11 cellular contexts compared by ENCODE assay signal in genomic region chr1:66337249-66337648, GRCh38.
A peak's percentile ranks its signal among the peaks of the same experiment; 100 is the strongest.
DNase-seq lines count a peak whose midpoint lies in the region; ATAC-seq lines count a peak whose summit lies in the region.
"Had no signal": no experiment of that assay in that cellular context is flagged by ENCODE, and none has a peak within 500 bp of the region (broad histone marks: within the 10 kb centered on the region; RNA-seq: fewer than 3 reads in every experiment).

No MANE protein-coding gene starts in this region.

- H3K27ac Mint-ChIP-seq in activated CD4-positive, alpha-beta T cell treated with anti-CD3 and anti-CD28 coated beads, Interleukin-2, amount 10 ng/mL, durations not matched to agents 7 days and 5 days = peak overlapping the region; percentile 98
- peak overlapping the region; percentile 98 for H3K27ac Mint-ChIP-seq in activated T-helper 1 cell treated with anti-CD3 and anti-CD28 coated beads, Interleukin-12 subunit alpha, Interleukin-12 subunit beta, Interleukin-2, Interleukin-4 antibody, amounts not matched to agents 30 ng/mL and 10 ng/mL and 1 ng/mL, durations not matched to agents 14 hours and 24 hours and 36 hours
- peak overlapping the region; percentile 41 to 99 (median 92) for H3K27ac Mint-ChIP-seq in immature natural killer cell

- H3K36me3 ChIP-seq in subcutaneous abdominal adipose tissue (ENCODE audit: control insufficient read depth in 5 of 5, insufficient read depth in 5 of 5, low read length in 5 of 5) (no peaks in the 10 kb centered on the region), SJCRH30 (no peaks in the 10 kb centered on the region)

- H3K27me3 ChIP-seq in subcutaneous abdominal adipose tissue (ENCODE audit: control insufficient read depth in 5 of 5, insufficient read depth in 4 of 5, low read length in 5 of 5) (peaks cover 0 to 4% (median 0%) of the 10 kb centered on the region in 5 donors), SJCRH30 (no peaks in the 10 kb centered on the region)
- H3K27me3 ChIP-seq: body of pancreas had no signal

- peaks cover 5 to 50% (median 22%) of the 10 kb centered on the region in 5 donors for H3K4me1 ChIP-seq in subcutaneous abdominal adipose tissue (ENCODE audit: control insufficient read depth in 5 of 5, insufficient read depth in 5 of 5, low read length in 5 of 5)
- peaks cover 5% of the 10 kb centered on the region; the same call in 1 of the 2 replicates for H3K4me1 ChIP-seq in SJCRH30
- H3K4me1 ChIP-seq: body of pancreas had no signal

- CTCF ChIA-PET in activated CD4-positive, alpha-beta T cell treated with anti-CD3 and anti-CD28 coated beads, Interleukin-2, amount 10 ng/mL, durations not matched to agents 7 days and 5 days (lab: Charles Lee) = interaction anchor here (0.7 to 4.0 kb wide), 7 partner anchors 9 to 135 kb away, joined by 3 to 20 read pairs (median 5); no protein-coding TSS in a partner anchor

- H3K9me3 ChIP-seq in subcutaneous abdominal adipose tissue (ENCODE audit: control insufficient read depth in 5 of 5, low read length in 5 of 5) (no peaks in the 10 kb centered on the region), SJCRH30 (replicated peaks) (no peaks in the 10 kb centered on the region)
- H3K9me3 ChIP-seq: body of pancreas had no signal

- H3K9ac ChIP-seq in subcutaneous abdominal adipose tissue (ENCODE audit: low read length in 5 of 5) = no peak overlapping the region

- H3K4me1 Mint-ChIP-seq in activated CD4-positive, alpha-beta T cell treated with anti-CD3 and anti-CD28 coated beads, Interleukin-2, amount 10 ng/mL, durations not matched to agents 7 days and 5 days = peaks cover 64% of the 10 kb centered on the region
- peaks cover 60% of the 10 kb centered on the region for H3K4me1 Mint-ChIP-seq in activated T-helper 1 cell treated with anti-CD3 and anti-CD28 coated beads, Interleukin-12 subunit alpha, Interleukin-12 subunit beta, Interleukin-2, Interleukin-4 antibody, amounts not matched to agents 30 ng/mL and 10 ng/mL and 1 ng/mL, durations not matched to agents 14 hours and 24 hours and 36 hours (ENCODE audit: low read depth)
- peaks cover 37 to 74% of the 10 kb centered on the region in 2 donors for H3K4me1 Mint-ChIP-seq in immature natural killer cell

- intact Hi-C loops in activated T-helper 1 cell treated with anti-CD3 and anti-CD28 coated beads, Interleukin-12 subunit alpha, Interleukin-12 subunit beta, Interleukin-2, Interleukin-4 antibody, amounts not matched to agents 30 ng/mL and 10 ng/mL and 1 ng/mL, durations not matched to agents 14 hours and 24 hours and 36 hours (cut with micrococcal nuclease) = loop anchor here (2.0 to 10.0 kb wide), 9 partner anchors 64 to 1372 kb away; partner anchors contain the start of genes DNAI4, JAK1 and MIER1

- no peaks in the 10 kb centered on the region for H3K27me3 Mint-ChIP-seq in activated CD4-positive, alpha-beta T cell treated with anti-CD3 and anti-CD28 coated beads, Interleukin-2, amount 10 ng/mL, durations not matched to agents 7 days and 5 days
- no peaks in the 10 kb centered on the region for H3K27me3 Mint-ChIP-seq in activated T-helper 1 cell treated with anti-CD3 and anti-CD28 coated beads, Interleukin-12 subunit alpha, Interleukin-12 subunit beta, Interleukin-2, Interleukin-4 antibody, amounts not matched to agents 30 ng/mL and 10 ng/mL and 1 ng/mL, durations not matched to agents 14 hours and 24 hours and 36 hours (ENCODE audit: insufficient read depth)
- peaks cover 0 to 10% (median 7%) of the 10 kb centered on the region in 3 donors for H3K27me3 Mint-ChIP-seq in immature natural killer cell (ENCODE audit: low read depth in 3 of 3)

- H3K4me3 Mint-ChIP-seq in activated CD4-positive, alpha-beta T cell treated with anti-CD3 and anti-CD28 coated beads, Interleukin-2, amount 10 ng/mL, durations not matched to agents 7 days and 5 days = peak overlapping the region; percentile 97
- peak overlapping the region; percentile 98 for H3K4me3 Mint-ChIP-seq in activated T-helper 1 cell treated with anti-CD3 and anti-CD28 coated beads, Interleukin-12 subunit alpha, Interleukin-12 subunit beta, Interleukin-2, Interleukin-4 antibody, amounts not matched to agents 30 ng/mL and 10 ng/mL and 1 ng/mL, durations not matched to agents 14 hours and 24 hours and 36 hours
- H3K4me3 Mint-ChIP-seq in immature natural killer cell = peak overlapping the region in 2 of 5 donors; percentile 25 to 55

- H3K4me3 ChIP-seq in subcutaneous abdominal adipose tissue (ENCODE audit: low read depth in 1 of 5, low read length in 5 of 5) (no peak overlapping the region), SJCRH30 (no peak overlapping the region)
- H3K4me3 ChIP-seq: body of pancreas had no signal

- no peak for ATAC-seq in HG02759 (IDR thresholded peaks at IDR 0.05; ENCODE audit: unreplicated experiment)
- no peak for ATAC-seq in HG03442 (IDR thresholded peaks at IDR 0.05; ENCODE audit: unreplicated experiment)
- ATAC-seq: body of pancreas had no signal

- H3K27ac ChIP-seq in subcutaneous abdominal adipose tissue (ENCODE audit: low read depth, low read length) (peak overlapping the region; percentile 75), SJCRH30 (no peak overlapping the region)

- POLR2A ChIA-PET in activated CD4-positive, alpha-beta T cell treated with anti-CD3 and anti-CD28 coated beads, Interleukin-2, amount 10 ng/mL, durations not matched to agents 7 days and 5 days (lab: Charles Lee) = no interaction called here

- no peak for DNase-seq in activated CD4-positive, alpha-beta T cell treated with anti-CD3 and anti-CD28 coated beads, Interleukin-2, amount 10 ng/mL, durations not matched to agents 7 days and 5 days
- DNase-seq in activated CD4-positive, alpha-beta T cell treated with anti-CD3 and anti-CD28 coated beads, Interleukin-2, amount 50 U/mL, for 48 hours = no peak
- DNase-seq in activated T-helper 1 cell treated with anti-CD3 and anti-CD28 coated beads, Interleukin-12 subunit alpha, Interleukin-12 subunit beta, Interleukin-2, Interleukin-4 antibody, amounts not matched to agents 30 ng/mL and 10 ng/mL and 1 ng/mL, durations not matched to agents 14 hours and 24 hours and 36 hours (ENCODE audit: low spot score) = no peak
- DNase-seq in immature natural killer cell (no peak), SJCRH30 (no peak)
- DNase-seq: activated CD4-positive, alpha-beta T cell treated with anti-CD3 and anti-CD28 coated beads for 1 hour; body of pancreas; midbrain had no signal

- H3K9me3 Mint-ChIP-seq in activated CD4-positive, alpha-beta T cell treated with anti-CD3 and anti-CD28 coated beads, Interleukin-2, amount 10 ng/mL, durations not matched to agents 7 days and 5 days = no peaks in the 10 kb centered on the region
- no peaks in the 10 kb centered on the region for H3K9me3 Mint-ChIP-seq in activated T-helper 1 cell treated with anti-CD3 and anti-CD28 coated beads, Interleukin-12 subunit alpha, Interleukin-12 subunit beta, Interleukin-2, Interleukin-4 antibody, amounts not matched to agents 30 ng/mL and 10 ng/mL and 1 ng/mL, durations not matched to agents 14 hours and 24 hours and 36 hours
- H3K9me3 Mint-ChIP-seq in immature natural killer cell = no peaks in the 10 kb centered on the region

- H3K36me3 Mint-ChIP-seq in activated CD4-positive, alpha-beta T cell treated with anti-CD3 and anti-CD28 coated beads, Interleukin-2, amount 10 ng/mL, durations not matched to agents 7 days and 5 days (ENCODE audit: low read depth) = peaks cover 61% of the 10 kb centered on the region
- H3K36me3 Mint-ChIP-seq in activated T-helper 1 cell treated with anti-CD3 and anti-CD28 coated beads, Interleukin-12 subunit alpha, Interleukin-12 subunit beta, Interleukin-2, Interleukin-4 antibody, amounts not matched to agents 30 ng/mL and 10 ng/mL and 1 ng/mL, durations not matched to agents 14 hours and 24 hours and 36 hours (ENCODE audit: low read depth) = peaks cover 32% of the 10 kb centered on the region
- peaks cover 0 to 5% (median 0%) of the 10 kb centered on the region in 3 donors for H3K36me3 Mint-ChIP-seq in immature natural killer cell
